ENCODE assay signal across 1 cellular context in genomic region chr12:31403099-31403607, GRCh38.
TF ChIP-seq lines count a peak whose summit lies in the region.

No MANE protein-coding gene starts in this region.

TF ChIP-seq in GM12878, 131 proteins besides CTCF, POLR2A, EP300 and RAD21 (continued from another document):
- peak; percentile 52; the same call in 1 of the 2 replicates for TF ChIP-seq NFIC (IDR thresholded peaks at IDR 0.05; ENCODE audit: low read depth, low read length)
- peak; percentile 79 for TF ChIP-seq FOXM1 (IDR thresholded peaks at IDR 0.05; ENCODE audit: low read depth, low read length)
- 0 out of 2 replicates have a peak, but pooled peaks have one; percentile 30 for TF ChIP-seq DPF2 (IDR thresholded peaks at IDR 0.05)
- peak; percentile 93 for TF ChIP-seq RUNX3 (IDR thresholded peaks at IDR 0.05; ENCODE audit: low read length)
- 0 out of 2 replicates have a peak, but pooled peaks have one; percentile 17 for TF ChIP-seq ATF7 (IDR thresholded peaks at IDR 0.05; ENCODE audit: low read depth)
- peak in 1 of 2 experiments; percentile 38; a peak in 1 of 4 replicates for TF ChIP-seq IKZF2 (IDR thresholded peaks at IDR 0.05)
- peak; percentile 67; the same call in 1 of the 2 replicates for TF ChIP-seq CBFB (IDR thresholded peaks at IDR 0.05; ENCODE audit: low read depth)
- TF ChIP-seq ATF2 (IDR thresholded peaks at IDR 0.05; ENCODE audit: low read length), result 0 out of 2 replicates have a peak, but pooled peaks have one; percentile 18
- peak; percentile 26; the same call in 1 of the 2 replicates for TF ChIP-seq IKZF1 (conservative IDR thresholded peaks at IDR 0.05)
- TF ChIP-seq ZNF384 (IDR thresholded peaks at IDR 0.05; ENCODE audit: borderline replicate concordance, low read depth, low read length), result peak; percentile 93
- peak; percentile 57; the same call in 1 of the 2 replicates for TF ChIP-seq BCL11A (IDR thresholded peaks at IDR 0.05; ENCODE audit: low read depth, low read length)
- peak; percentile 93 for TF ChIP-seq SMC3 (IDR thresholded peaks at IDR 0.05; ENCODE audit: borderline replicate concordance, low read length)
- TF ChIP-seq NBN (IDR thresholded peaks at IDR 0.05), result peak; percentile 59; the same call in 1 of the 2 replicates
- TF ChIP-seq CBX5 (IDR thresholded peaks at IDR 0.05; ENCODE audit: low read depth), result peak; percentile 79; the same call in 1 of the 2 replicates
